9 cellular contexts compared by ENCODE assay signal in the genomic region with DNA sequence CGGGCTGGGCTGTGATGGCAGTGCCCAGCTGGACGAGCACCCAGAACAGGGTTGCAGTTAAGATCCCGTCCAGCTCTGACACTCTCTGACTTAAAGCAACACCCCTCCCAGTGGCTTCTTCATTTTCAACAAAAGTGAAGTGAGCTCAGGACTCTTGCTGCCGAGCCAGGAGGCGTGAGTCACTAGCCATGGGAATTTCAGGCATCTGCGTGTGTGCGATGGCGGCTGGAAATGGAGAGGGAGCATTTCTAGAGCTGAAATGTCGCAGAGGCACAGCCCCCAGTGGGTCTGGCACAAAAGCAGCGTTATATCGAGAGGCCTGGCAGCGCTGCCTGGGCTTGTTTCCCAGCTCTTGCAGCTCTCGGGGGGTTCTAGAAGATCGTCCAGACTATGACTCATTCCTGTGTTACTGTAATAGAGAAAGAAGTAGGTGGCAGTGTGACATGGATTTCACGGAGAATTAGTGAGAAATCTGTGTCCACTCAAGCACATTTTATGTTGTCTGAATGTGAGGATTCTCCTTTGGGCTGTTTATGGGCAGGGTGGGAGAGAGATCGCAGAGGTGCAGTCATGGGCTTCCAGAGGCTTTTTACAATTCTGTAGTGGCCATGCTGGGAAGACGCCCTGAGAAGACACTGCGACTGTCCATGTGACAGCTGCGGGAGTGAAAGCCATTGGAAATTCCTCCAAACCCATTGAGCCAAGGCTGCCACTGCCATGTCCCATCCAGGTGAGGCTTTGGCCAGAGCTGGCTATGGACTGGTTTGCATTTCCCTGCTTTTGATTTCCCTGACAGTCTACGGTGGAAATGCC.
DNase-seq lines count a peak whose midpoint lies in the region; ATAC-seq, FAIRE-seq and TF ChIP-seq lines count a peak whose summit lies in the region.
"Had no signal": no experiment of that assay in that cellular context is flagged by ENCODE, and none has a peak within 500 bp of the region (broad histone marks: within the 10 kb centered on the region; RNA-seq: fewer than 3 reads in every experiment).

No MANE protein-coding gene starts in this region.

- peak overlapping the region; percentile 29 for H3K4me3 ChIP-seq in A549
- peak overlapping the region; percentile 37 for H3K4me3 ChIP-seq in epithelial cell of esophagus (ENCODE audit: low read length)

- 22% methylated on average over 17 of the region's 20 CpGs for WGBS in A549 (ENCODE audit: missing lambda C conversion rate)

- no peaks in the 10 kb centered on the region for H3K9me3 ChIP-seq in A549

- ATAC-seq in A549 (peak; percentile 75 to 84), HG02623 (IDR thresholded peaks at IDR 0.05; ENCODE audit: unreplicated experiment) (no peak)

- H3K4me2 ChIP-seq in A549: peak overlapping the region; percentile 78

- peak in 1 of 2 experiments; percentile 17; a peak in 1 of 5 replicates for TF ChIP-seq EP300 in A549 (IDR thresholded peaks at IDR 0.05)

- TF ChIP-seq POLR2A in A549 (IDR thresholded peaks at IDR 0.05; ENCODE audit: low read length): no peak

- peaks cover 43% of the 10 kb centered on the region for H3K4me1 ChIP-seq in A549

- CTCF ChIA-PET in A549 (lab: Yijun Ruan, JAX): interaction anchor here (0.6 to 1.5 kb wide), 5 partner anchors 8 to 293 kb away, joined by 3 to 7 read pairs (median 3); no protein-coding TSS in a partner anchor

- TF ChIP-seq RAD21 in A549 (conservative IDR thresholded peaks at IDR 0.05 in 1 of 2, IDR thresholded peaks at IDR 0.05 in 1 of 2): peak; percentile 6 to 46; a peak in 3 of 5 replicates

- peak overlapping the region; percentile 89 to 93 for H3K27ac ChIP-seq in A549

- DNase-seq in A549 (ENCODE audit: low read depth in 1 of 2, low spot score in 1 of 2) (peak; percentile 64 to 79), NCI-H446 treated with DMSO at 0.1 percent for 48 hours (lab: John Stamatoyannopoulos, UW) (peak; percentile 49), epithelial cell of esophagus (ENCODE audit: low read depth) (peak; percentile 87), middle frontal gyrus (ENCODE audit: extremely low spot score, low spot score) (peak; percentile 76), DMS79 treated with DMSO at 0.1 percent for 48 hours (lab: John Stamatoyannopoulos, UW) (no peak), NCI-H2029 (lab: John Stamatoyannopoulos, UW) (no peak)
- no peak for DNase-seq in NK-92 treated with Interleukin-12 subunit alpha and Interleukin-12 subunit beta, amount 100 ng/mL, for 24 hours (lab: John Stamatoyannopoulos, UW)
- DNase-seq: CD4-positive, CD25-positive, alpha-beta regulatory T cell had no signal

- FAIRE-seq in A549 (lab: Jason Lieb, UNC): no peak

- POLR2A ChIA-PET in A549 (lab: Yijun Ruan, JAX): interaction anchor here (0.5 to 1.6 kb wide), 2 partner anchors 33 to 424 kb away, joined by 3 to 8 read pairs; a partner anchor contains a TSS

- peak; percentile 11; the same call in 1 of the 3 replicates for TF ChIP-seq CTCF in A549 (IDR thresholded peaks at IDR 0.05)
- TF ChIP-seq CTCF in epithelial cell of esophagus (IDR thresholded peaks at IDR 0.05; ENCODE audit: insufficient read depth, low read depth, low read length, missing control alignments): no peak

TF ChIP-seq in A549, 52 proteins besides CTCF, POLR2A, EP300 and RAD21:
- no peak for TF ChIP-seq ZSCAN20 (CRISPR knock-in tag; IDR thresholded peaks at IDR 0.05)
- TF ChIP-seq, protein P1, sequence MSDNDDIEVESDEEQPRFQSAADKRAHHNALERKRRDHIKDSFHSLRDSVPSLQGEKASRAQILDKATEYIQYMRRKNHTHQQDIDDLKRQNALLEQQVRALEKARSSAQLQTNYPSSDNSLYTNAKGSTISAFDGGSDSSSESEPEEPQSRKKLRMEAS (IDR thresholded peaks at IDR 0.05): peak; percentile 72
- TF ChIP-seq, protein P2, sequence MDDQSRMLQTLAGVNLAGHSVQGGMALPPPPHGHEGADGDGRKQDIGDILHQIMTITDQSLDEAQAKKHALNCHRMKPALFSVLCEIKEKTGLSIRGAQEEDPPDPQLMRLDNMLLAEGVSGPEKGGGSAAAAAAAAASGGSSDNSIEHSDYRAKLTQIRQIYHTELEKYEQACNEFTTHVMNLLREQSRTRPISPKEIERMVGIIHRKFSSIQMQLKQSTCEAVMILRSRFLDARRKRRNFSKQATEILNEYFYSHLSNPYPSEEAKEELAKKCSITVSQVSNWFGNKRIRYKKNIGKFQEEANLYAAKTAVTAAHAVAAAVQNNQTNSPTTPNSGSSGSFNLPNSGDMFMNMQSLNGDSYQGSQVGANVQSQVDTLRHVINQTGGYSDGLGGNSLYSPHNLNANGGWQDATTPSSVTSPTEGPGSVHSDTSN (IDR thresholded peaks at IDR 0.05): no peak
- TF ChIP-seq HEYL (CRISPR knock-in tag; IDR thresholded peaks at IDR 0.05): no peak
- TF ChIP-seq NFE2L2 (conservative IDR thresholded peaks at IDR 0.05; ENCODE audit: low read length): no peak
- peak; percentile 74 for TF ChIP-seq FOSL2 (IDR thresholded peaks at IDR 0.05)
- TF ChIP-seq FOSL2 (CRISPR knock-in tag; IDR thresholded peaks at IDR 0.05): peak; percentile 89
- peak; percentile 55; the same call in 1 of the 2 replicates for TF ChIP-seq GATA3 (IDR thresholded peaks at IDR 0.05; ENCODE audit: borderline replicate concordance)
- TF ChIP-seq CEBPB (IDR thresholded peaks at IDR 0.05): peak in 1 of 2 experiments; percentile 37; a peak in 1 of 4 replicates
- TF ChIP-seq JUN (IDR thresholded peaks at IDR 0.05): peak; percentile 45 to 55; a peak in 2 of 5 replicates
- TF ChIP-seq, protein P3, sequence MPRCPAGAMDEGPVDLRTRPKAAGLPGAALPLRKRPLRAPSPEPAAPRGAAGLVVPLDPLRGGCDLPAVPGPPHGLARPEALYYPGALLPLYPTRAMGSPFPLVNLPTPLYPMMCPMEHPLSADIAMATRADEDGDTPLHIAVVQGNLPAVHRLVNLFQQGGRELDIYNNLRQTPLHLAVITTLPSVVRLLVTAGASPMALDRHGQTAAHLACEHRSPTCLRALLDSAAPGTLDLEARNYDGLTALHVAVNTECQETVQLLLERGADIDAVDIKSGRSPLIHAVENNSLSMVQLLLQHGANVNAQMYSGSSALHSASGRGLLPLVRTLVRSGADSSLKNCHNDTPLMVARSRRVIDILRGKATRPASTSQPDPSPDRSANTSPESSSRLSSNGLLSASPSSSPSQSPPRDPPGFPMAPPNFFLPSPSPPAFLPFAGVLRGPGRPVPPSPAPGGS (IDR thresholded peaks at IDR 0.05): no peak; the same call in 2 of the 3 replicates
- TF ChIP-seq JUNB (IDR thresholded peaks at IDR 0.05): peak; percentile 83
- TF ChIP-seq, protein P4, sequence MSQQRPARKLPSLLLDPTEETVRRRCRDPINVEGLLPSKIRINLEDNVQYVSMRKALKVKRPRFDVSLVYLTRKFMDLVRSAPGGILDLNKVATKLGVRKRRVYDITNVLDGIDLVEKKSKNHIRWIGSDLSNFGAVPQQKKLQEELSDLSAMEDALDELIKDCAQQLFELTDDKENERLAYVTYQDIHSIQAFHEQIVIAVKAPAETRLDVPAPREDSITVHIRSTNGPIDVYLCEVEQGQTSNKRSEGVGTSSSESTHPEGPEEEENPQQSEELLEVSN (IDR thresholded peaks at IDR 0.05; ENCODE audit: borderline replicate concordance, low read depth): no peak
- TF ChIP-seq SMC3 (IDR thresholded peaks at IDR 0.05): 0 out of 3 replicates have a peak, but pooled peaks have one; percentile 33

Comparison
In these comparisons a context has a peak if more than half of its experiments do, and no peak if none do; other contexts are left out.
1. DNase-seq: peak in A549 (2 of 2), NCI-H446 treated with DMSO at 0.1 percent for 48 hours (single experiment), epithelial cell of esophagus (single experiment) and middle frontal gyrus (single experiment); none in NK-92 treated with Interleukin-12 subunit alpha and Interleukin-12 subunit beta, amount 100 ng/mL, for 24 hours (single experiment), DMS79 treated with DMSO at 0.1 percent for 48 hours (single experiment) and NCI-H2029 (single experiment).